In the genomic region with DNA sequence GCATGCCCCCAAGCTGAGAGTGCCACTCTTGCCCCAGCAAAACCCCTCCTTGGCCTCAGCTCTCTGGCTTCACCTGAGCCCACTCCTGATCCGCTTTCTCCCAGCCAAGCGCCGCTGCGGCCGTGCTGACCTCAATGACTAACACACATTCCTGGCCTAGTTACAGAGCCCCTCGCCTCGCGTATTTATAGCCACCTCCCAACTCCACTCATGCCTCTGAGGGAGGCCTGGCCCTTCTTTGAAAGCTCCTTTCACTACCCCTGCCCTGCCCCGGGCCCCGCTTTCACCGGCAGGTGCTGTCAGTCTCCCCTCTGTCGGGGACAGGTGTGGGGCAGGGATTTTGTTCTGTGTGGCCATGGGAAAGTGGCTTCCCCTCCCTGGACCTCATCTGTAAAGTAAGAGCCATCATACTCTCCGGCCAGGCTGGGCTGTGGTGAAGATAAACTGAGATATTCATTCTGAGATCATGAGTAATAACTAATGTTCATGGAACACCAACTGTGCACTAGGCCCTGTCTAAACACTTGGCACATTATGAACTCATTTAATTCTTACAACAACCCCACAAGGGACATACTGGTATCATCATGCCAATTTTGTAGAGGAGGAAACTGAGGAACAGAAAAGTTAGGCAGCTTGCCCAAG, we compare ENCODE assay signal across 14 cellular contexts. TPM values are rescaled to one million over a fixed set of nuclear protein-coding genes. Genes with fewer than 3 reads are reported as not detected.
DNase-seq lines count a peak whose midpoint lies in the region; ATAC-seq and TF ChIP-seq lines count a peak whose summit lies in the region.
"Had no signal": no experiment of that assay in that cellular context is flagged by ENCODE, and none has a peak within 500 bp of the region (broad histone marks: within the 10 kb centered on the region; RNA-seq: fewer than 3 reads in every experiment).

No MANE protein-coding gene starts in this region.

- H3K4me3 Mint-ChIP-seq in activated CD4-positive, alpha-beta T cell treated with anti-CD3 and anti-CD28 coated beads for 36 hours, result no peak overlapping the region
- no peak overlapping the region for H3K4me3 Mint-ChIP-seq in type B pancreatic cell
- H3K4me3 Mint-ChIP-seq: activated CD4-positive, alpha-beta T cell treated with anti-CD3 and anti-CD28 coated beads, Interleukin-2, amount 10 ng/mL, durations not matched to agents 7 days and 5 days; activated naive CD8-positive, alpha-beta T cell treated with anti-CD3 and anti-CD28 coated beads, Interleukin-2, amount 50 U/mL, for 24 hours; neural crest cell had no signal

- intact Hi-C loops in activated CD4-positive, alpha-beta T cell treated with anti-CD3 and anti-CD28 coated beads for 36 hours (cut with DNase I, micrococcal nuclease), result no loop called here

- TF ChIP-seq CTCF in astrocyte of the cerebellum (IDR thresholded peaks at IDR 0.05; ENCODE audit: low read depth, low read length, missing control alignments) (no peak), type B pancreatic cell (conservative IDR thresholded peaks at IDR 0.05) (no peak), GM13976 (IDR thresholded peaks at IDR 0.05; ENCODE audit: borderline replicate concordance, control extremely low read depth, extremely low read depth, insufficient read depth, missing control alignments) (no peak)

- POLR2A ChIA-PET in activated CD4-positive, alpha-beta T cell treated with anti-CD3 and anti-CD28 coated beads for 36 hours (lab: Charles Lee), result no interaction called here

- no peaks in the 10 kb centered on the region for H3K36me3 Mint-ChIP-seq in activated CD4-positive, alpha-beta T cell treated with anti-CD3 and anti-CD28 coated beads for 36 hours (ENCODE audit: low read depth)
- H3K36me3 Mint-ChIP-seq in type B pancreatic cell, result no peaks in the 10 kb centered on the region

- in situ Hi-C loops in astrocyte of the cerebellum (cut with HindIII; ENCODE audit: low sequenced_read_pairs) (no loop called here), GM13976 (cut with MboI; ENCODE audit: low sequenced_read_pairs, unreplicated experiment) (no loop called here)

- DNase-seq in activated CD4-positive, alpha-beta T cell treated with anti-CD3 and anti-CD28 coated beads for 36 hours, result no peak
- no peak for DNase-seq in activated CD4-positive, alpha-beta T cell treated with anti-CD3 and anti-CD28 coated beads for 48 hours
- DNase-seq in astrocyte of the cerebellum (ENCODE audit: low read depth) (peak; percentile 88), left lobe of liver (ENCODE audit: low spot score) (peak; percentile 37), type B pancreatic cell (ENCODE audit: extremely low spot score, unreplicated experiment) (peak; percentile 58), GM13976 (ENCODE audit: low spot score) (no peak)
- DNase-seq in stimulated activated CD4-positive, alpha-beta T cell treated with anti-CD3 and anti-CD28 coated beads, Interleukin-1b, Interleukin-23, amount 100 ng/mL, for 48 hours, result no peak
- DNase-seq: activated CD4-positive, alpha-beta T cell treated with anti-CD3 and anti-CD28 coated beads, Interleukin-2, amount 10 ng/mL, durations not matched to agents 7 days and 5 days; activated naive CD8-positive, alpha-beta T cell treated with anti-CD3 and anti-CD28 coated beads, Interleukin-2, amount 50 U/mL, for 24 hours; NCI-H226; thyroid gland had no signal

- no peak overlapping the region for H3K27ac Mint-ChIP-seq in activated CD4-positive, alpha-beta T cell treated with anti-CD3 and anti-CD28 coated beads for 36 hours
- H3K27ac Mint-ChIP-seq in type B pancreatic cell, result no peak overlapping the region
- H3K27ac Mint-ChIP-seq: activated CD4-positive, alpha-beta T cell treated with anti-CD3 and anti-CD28 coated beads, Interleukin-2, amount 10 ng/mL, durations not matched to agents 7 days and 5 days; activated naive CD8-positive, alpha-beta T cell treated with anti-CD3 and anti-CD28 coated beads, Interleukin-2, amount 50 U/mL, for 24 hours had no signal

- H3K4me1 Mint-ChIP-seq in activated CD4-positive, alpha-beta T cell treated with anti-CD3 and anti-CD28 coated beads for 36 hours, result no peaks in the 10 kb centered on the region
- no peaks in the 10 kb centered on the region for H3K4me1 Mint-ChIP-seq in type B pancreatic cell (ENCODE audit: unreplicated experiment)
- H3K4me1 Mint-ChIP-seq: activated CD4-positive, alpha-beta T cell treated with anti-CD3 and anti-CD28 coated beads, Interleukin-2, amount 10 ng/mL, durations not matched to agents 7 days and 5 days; activated naive CD8-positive, alpha-beta T cell treated with anti-CD3 and anti-CD28 coated beads, Interleukin-2, amount 50 U/mL, for 24 hours; neural crest cell had no signal

- CTCF ChIA-PET in activated CD4-positive, alpha-beta T cell treated with anti-CD3 and anti-CD28 coated beads for 36 hours (lab: Charles Lee), result no interaction called here

- H3K27me3 Mint-ChIP-seq in activated CD4-positive, alpha-beta T cell treated with anti-CD3 and anti-CD28 coated beads for 36 hours, result peaks cover 6% of the 10 kb centered on the region
- peaks cover 70% of the 10 kb centered on the region for H3K27me3 Mint-ChIP-seq in type B pancreatic cell

- no peaks in the 10 kb centered on the region for H3K9me3 Mint-ChIP-seq in activated CD4-positive, alpha-beta T cell treated with anti-CD3 and anti-CD28 coated beads for 36 hours (ENCODE audit: low read depth)
- H3K9me3 Mint-ChIP-seq in type B pancreatic cell, result no peaks in the 10 kb centered on the region
- H3K9me3 Mint-ChIP-seq: activated CD4-positive, alpha-beta T cell treated with anti-CD3 and anti-CD28 coated beads, Interleukin-2, amount 10 ng/mL, durations not matched to agents 7 days and 5 days; activated naive CD8-positive, alpha-beta T cell treated with anti-CD3 and anti-CD28 coated beads, Interleukin-2, amount 50 U/mL, for 24 hours; neural crest cell had no signal

- no peak overlapping the region for H3K4me3 ChIP-seq in astrocyte of the cerebellum (ENCODE audit: low read depth, low read length)
- H3K4me3 ChIP-seq: SK-N-MC, thyroid gland had no signal

- ATAC-seq in activated CD4-positive, alpha-beta T cell treated with anti-CD3 and anti-CD28 coated beads for 36 hours, result peak; percentile 42
- ATAC-seq in left lobe of liver (no peak), GM21723 (IDR thresholded peaks at IDR 0.05; ENCODE audit: unreplicated experiment) (no peak)
- ATAC-seq: activated naive CD8-positive, alpha-beta T cell treated with anti-CD3 and anti-CD28 coated beads, Interleukin-2, amount 50 U/mL, for 24 hours had no signal

RNA-seq across cellular contexts. Expression of gene ATP2B2, which starts 13.2 kb away (rescaled TPM):
- under 1 TPM in 1 of 2 experiments, not detected in 1; 0.05 TPM for total RNA-seq in activated CD4-positive, alpha-beta T cell treated with anti-CD3 and anti-CD28 coated beads for 36 hours
- 37.9 TPM for total RNA-seq in left lobe of liver
- total RNA-seq in type B pancreatic cell (ENCODE audit: low replicate concordance), result 0.31 and 0.76 TPM in 2 replicates
- total RNA-seq: activated CD4-positive, alpha-beta T cell treated with anti-CD3 and anti-CD28 coated beads, Interleukin-2, amount 10 ng/mL, durations not matched to agents 7 days and 5 days had no signal

Comparison
In these comparisons a context has a peak if more than half of its experiments do, and no peak if none do; other contexts are left out.
1. DNase-seq: peak in astrocyte of the cerebellum (single experiment), left lobe of liver (single experiment) and type B pancreatic cell (single experiment); none in activated CD4-positive, alpha-beta T cell treated with anti-CD3 and anti-CD28 coated beads for 36 hours (single experiment), activated CD4-positive, alpha-beta T cell treated with anti-CD3 and anti-CD28 coated beads for 48 hours (single experiment), GM13976 (single experiment) and stimulated activated CD4-positive, alpha-beta T cell treated with anti-CD3 and anti-CD28 coated beads, Interleukin-1b, Interleukin-23, amount 100 ng/mL, for 48 hours (single experiment).
2. RNA of gene ATP2B2, which starts 13.2 kb away (total RNA-seq): 37.9 TPM in left lobe of liver (single experiment); 0.31 to 0.76 TPM in type B pancreatic cell and 0.05 TPM in activated CD4-positive, alpha-beta T cell treated with anti-CD3 and anti-CD28 coated beads for 36 hours; every median in the first group is over 10 times any median in the second.